ENCODE assay signal across 8 cellular contexts in the genomic region with DNA sequence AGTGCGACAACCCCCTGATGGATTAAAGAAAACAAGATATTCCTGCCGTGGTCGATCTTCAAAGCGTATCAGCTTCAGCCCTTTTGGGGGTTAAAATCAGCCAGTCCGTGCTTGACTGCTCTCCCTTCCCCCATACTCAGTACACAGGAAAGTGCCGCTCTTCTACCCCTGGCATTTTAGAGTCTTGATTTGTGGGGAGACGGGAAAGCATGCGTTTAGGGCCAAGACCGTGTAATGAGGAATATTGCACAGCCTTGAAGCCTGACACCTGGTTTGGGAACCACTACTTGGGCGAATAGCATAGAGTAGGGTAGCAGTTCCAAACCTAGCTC. TPM values are rescaled to one million over a fixed set of nuclear protein-coding genes. Genes with fewer than 3 reads are reported as not detected.
DNase-seq lines count a peak whose midpoint lies in the region; ATAC-seq, FAIRE-seq and TF ChIP-seq lines count a peak whose summit lies in the region.

No MANE protein-coding gene starts in this region.

- H3K79me2 ChIP-seq in H1 (ENCODE audit: control insufficient read depth in 1 of 2, insufficient read depth in 2 of 2, low read length in 2 of 2), result peaks cover 21 to 41% of the 10 kb centered on the region in 2 experiments

- H3K9me3 ChIP-seq in CD8-positive, alpha-beta T cell (ENCODE audit: low read length), result no peaks in the 10 kb centered on the region
- no peaks in the 10 kb centered on the region for H3K9me3 ChIP-seq in MG63
- H3K9me3 ChIP-seq in H1 (ENCODE audit: insufficient read depth in 2 of 2, low read depth in 1 of 2, low read length in 1 of 2), result no peaks in the 10 kb centered on the region
- H3K9me3 ChIP-seq in neutrophil, result no peaks in the 10 kb centered on the region

- ATAC-seq in CD8-positive, alpha-beta T cell, result no peak
- ATAC-seq in GM21390 (IDR thresholded peaks at IDR 0.05; ENCODE audit: unreplicated experiment), result no peak

- H2AFZ ChIP-seq in H1 (ENCODE audit: low read length), result peak overlapping the region; percentile 93

- no peak for TF ChIP-seq CTCF in CD8-positive, alpha-beta T cell (IDR thresholded peaks at IDR 0.05)
- no peak for TF ChIP-seq CTCF in H1 (IDR thresholded peaks at IDR 0.05; ENCODE audit: control extremely low read depth in 1 of 3, insufficient read depth in 1 of 3, low read depth in 1 of 3, low read length in 3 of 3)
- TF ChIP-seq CTCF in neutrophil (IDR thresholded peaks at IDR 0.05), result no peak

- peak overlapping the region; percentile 39 to 90 (median 70) for H3K9ac ChIP-seq in H1 (replicated peaks in 1 of 4; ENCODE audit: extremely low read depth in 1 of 4, low read depth in 3 of 4, low read length in 3 of 4)

- H3K23ac ChIP-seq in H1 (ENCODE audit: insufficient read length), result no peak overlapping the region

- H3K4ac ChIP-seq in H1 (replicated peaks; ENCODE audit: insufficient read length, low read depth, low read length), result no peak overlapping the region

- no peak overlapping the region for H3K14ac ChIP-seq in H1 (ENCODE audit: insufficient read length)

- peak overlapping the region; percentile 49 for H4K91ac ChIP-seq in H1 (replicated peaks; ENCODE audit: insufficient read length, low read length)

- H3K36me3 ChIP-seq in CD8-positive, alpha-beta T cell (ENCODE audit: insufficient read depth, low read length), result no peaks in the 10 kb centered on the region
- H3K36me3 ChIP-seq in MG63, result peaks cover 4% of the 10 kb centered on the region; the same call in 1 of the 2 replicates
- H3K36me3 ChIP-seq in H1 (ENCODE audit: control insufficient read depth in 2 of 4, insufficient read depth in 4 of 4, low read length in 3 of 4), result no peaks in the 10 kb centered on the region
- no peaks in the 10 kb centered on the region for H3K36me3 ChIP-seq in neutrophil

- no peak overlapping the region for H3K56ac ChIP-seq in H1 (replicated peaks; ENCODE audit: insufficient read length, low read depth, low read length)

- H3K9me3 Mint-ChIP-seq in CD8-positive, alpha-beta T cell, result no peaks in the 10 kb centered on the region

- no peaks in the 10 kb centered on the region for H3K27me3 Mint-ChIP-seq in CD8-positive, alpha-beta T cell (ENCODE audit: low read depth)

- H3K18ac ChIP-seq in H1 (ENCODE audit: extremely low read depth, low read length), result no peak overlapping the region

- peak overlapping the region; percentile 100 for H3K4me3 Mint-ChIP-seq in CD8-positive, alpha-beta T cell

- no peaks in the 10 kb centered on the region for H3K27me3 ChIP-seq in CD8-positive, alpha-beta T cell (ENCODE audit: insufficient read depth, low read length)
- H3K27me3 ChIP-seq in MG63 (no peaks in the 10 kb centered on the region), H1 (replicated peaks in 1 of 4; ENCODE audit: control insufficient read depth in 3 of 4, extremely low read depth in 1 of 4, insufficient read depth in 3 of 4, low read length in 3 of 4) (no peaks in the 10 kb centered on the region; a peak in 3 of 7 replicates), neutrophil (peaks cover 49% of the 10 kb centered on the region)

- DNase-seq in CD8-positive, alpha-beta T cell, result no peak
- DNase-seq in MG63 (no peak), H1 (ENCODE audit: low read depth in 1 of 2, low spot score in 2 of 2) (no peak), posterior cingulate gyrus (no peak), NCI-H82 treated with DMSO at 0.1 percent for 48 hours (lab: John Stamatoyannopoulos, UW; ENCODE audit: unreplicated experiment) (no peak)
- no peak for DNase-seq in activated CD8-positive, alpha-beta memory T cell treated with anti-CD3 and anti-CD28 coated beads, Interleukin-2, amount 50 U/mL, for 48 hours

- H3K36me3 Mint-ChIP-seq in CD8-positive, alpha-beta T cell, result peaks cover 12% of the 10 kb centered on the region

- no peak overlapping the region for H2BK12ac ChIP-seq in H1 (ENCODE audit: low read depth, low read length)

- H3K27ac ChIP-seq in CD8-positive, alpha-beta T cell (ENCODE audit: low read depth, low read length), result peak overlapping the region; percentile 83
- H3K27ac ChIP-seq in H1 (ENCODE audit: low read depth, low read length), result peak overlapping the region; percentile 76; the same call in 1 of the 2 replicates
- peak overlapping the region; percentile 66 for H3K27ac ChIP-seq in neutrophil

- TF ChIP-seq POLR2A in H1 (IDR thresholded peaks at IDR 0.05; ENCODE audit: control extremely low read depth in 1 of 2, low read depth in 2 of 2, low read length in 2 of 2), result no peak

- TF ChIP-seq RAD21 in H1 (IDR thresholded peaks at IDR 0.05 in 1 of 2, conservative IDR thresholded peaks at IDR 0.05 in 1 of 2; ENCODE audit: low read depth in 2 of 2, low read length in 2 of 2), result no peak

- CTCF ChIA-PET in CD8-positive, alpha-beta T cell (lab: Charles Lee), result interaction anchor here (0.8 kb wide), 1 partner anchor 75 kb away, joined by 3 read pairs; no protein-coding TSS in a partner anchor
- CTCF ChIA-PET in H1 (lab: Charles Lee; ENCODE audit: partially characterized antibody), result interaction anchor here (0.8 to 2.1 kb wide), 7 partner anchors 10 to 83 kb away, joined by 3 to 9 read pairs (median 4); a partner anchor contains a TSS

- peak overlapping the region; percentile 73 for H2BK5ac ChIP-seq in H1 (ENCODE audit: low read depth, low read length)

- H4K8ac ChIP-seq in H1 (ENCODE audit: extremely low read depth, insufficient read depth, low read length), result peak overlapping the region; percentile 99; the same call in 1 of the 2 replicates

- peaks cover 0 to 1% of the 10 kb centered on the region in 2 experiments for H4K20me1 ChIP-seq in H1 (replicated peaks in 1 of 2; ENCODE audit: control insufficient read depth in 1 of 2, insufficient read depth in 2 of 2, low read length in 2 of 2)

- no peak overlapping the region for H4K5ac ChIP-seq in H1 (ENCODE audit: insufficient read length, low read depth, low read length)

- H3K4me2 ChIP-seq in H1 (ENCODE audit: insufficient read depth in 1 of 2, low read depth in 2 of 2, low read length in 2 of 2), result peak overlapping the region; percentile 59 to 95

- H3K23me2 ChIP-seq in H1 (ENCODE audit: low read depth, low read length), result peaks cover 5% of the 10 kb centered on the region

- 6% methylated on average over 10 of the region's 10 CpGs; no CpG with 5 or more reads in 1 of the 2 experiments for WGBS in H1 (ENCODE audit: extremely low coverage in 1 of 2, insufficient coverage in 1 of 2, insufficient read length in 1 of 2, insufficient replicate concordance in 2 of 2, low coverage in 1 of 2, low lambda C conversion rate in 2 of 2, missing lambda C conversion rate in 1 of 2), 2 experiments

- peaks cover 2% of the 10 kb centered on the region; the same call in 1 of the 2 replicates for H3K79me1 ChIP-seq in H1 (ENCODE audit: low read depth, low read length)

- no peak overlapping the region for H2BK120ac ChIP-seq in H1 (replicated peaks; ENCODE audit: low read depth, low read length)

- peak overlapping the region; percentile 99 for H3K27ac Mint-ChIP-seq in CD8-positive, alpha-beta T cell

- no peak overlapping the region for H2BK15ac ChIP-seq in H1 (ENCODE audit: low read length)

- H3K4me1 Mint-ChIP-seq in CD8-positive, alpha-beta T cell (ENCODE audit: low read depth), result peaks cover 46% of the 10 kb centered on the region

- TF ChIP-seq EP300 in H1 (IDR thresholded peaks at IDR 0.05; ENCODE audit: borderline replicate concordance in 1 of 2, low read depth in 2 of 2, low read length in 2 of 2), result no peak

- H2BK20ac ChIP-seq in H1 (ENCODE audit: low read length), result no peak overlapping the region

- peak overlapping the region; percentile 93 for H3K4me3 ChIP-seq in CD8-positive, alpha-beta T cell (ENCODE audit: low read depth, low read length)
- H3K4me3 ChIP-seq in MG63 (peak overlapping the region; percentile 74), H1 (ENCODE audit: extremely low read depth in 1 of 4, insufficient read depth in 2 of 4, low read depth in 3 of 4, low read length in 4 of 4) (peak overlapping the region; percentile 82 to 97 (median 92)), neutrophil (ENCODE audit: low read depth in 1 of 2, low read length in 1 of 2) (peak overlapping the region; percentile 84 to 98)

- H3K4me1 ChIP-seq in CD8-positive, alpha-beta T cell (ENCODE audit: insufficient read depth, low read length), result peaks cover 14% of the 10 kb centered on the region
- H3K4me1 ChIP-seq in H1 (replicated peaks in 1 of 4; ENCODE audit: control insufficient read depth in 3 of 4, insufficient read depth in 4 of 4, low read length in 3 of 4) (peaks cover 0 to 5% (median 3%) of the 10 kb centered on the region in 4 experiments; a peak in 4 of 7 replicates), neutrophil (ENCODE audit: control insufficient read depth in 1 of 2, insufficient read depth in 1 of 2, low read depth in 1 of 2, low read length in 1 of 2) (peaks cover 10 to 15% of the 10 kb centered on the region in 2 experiments)

- intact Hi-C loops in CD8-positive, alpha-beta T cell (cut with DNase I, micrococcal nuclease), result loop anchor here (1.0 to 10.0 kb wide), 11 partner anchors 30 to 758 kb away; a partner anchor contains a TSS
- intact Hi-C loops in posterior cingulate gyrus (cut with DNase I), result no loop called here

- POLR2A ChIA-PET in CD8-positive, alpha-beta T cell (lab: Charles Lee), result interaction anchor here (0.9 kb wide), 1 partner anchor 35 kb away, joined by 3 read pairs; no protein-coding TSS in a partner anchor
- POLR2A ChIA-PET in H1 (lab: Charles Lee; ENCODE audit: partially characterized antibody), result interaction anchor here (0.7 to 3.1 kb wide), 8 partner anchors 13 to 64 kb away, joined by 3 to 12 read pairs (median 6); a partner anchor contains a TSS

- H2AK5ac ChIP-seq in H1 (ENCODE audit: low read depth, low read length), result no peak overlapping the region

- FAIRE-seq in H1 (lab: Jason Lieb, UNC), result no peak

RNA-seq across cellular contexts. Expression of a gene that starts 0.5 kb away (rescaled TPM):
- total RNA-seq in CD8-positive, alpha-beta T cell, result 10 to 100 TPM in 1 of 2 experiments, 1 to 10 TPM in 1; 9.8 to 11.8 TPM
- total RNA-seq in MG63 (2014; rRNA removed; shearing (Covaris generic); ENCODE audit: low replicate concordance), result 18.2 and 22.1 TPM in 2 replicates
- 49.1 and 50.8 TPM in 2 replicates for total RNA-seq in H1 (2021; fragmentation: NEBNext Ultra II Directional; extraction: Animal tissue kit (Norgen Biotek cat#: 25700))
- 45.0 and 48.2 TPM in 2 replicates for polyA plus RNA-seq in H1 (2011; rRNA removed)
- polyA plus RNA-seq in H1 (2011; cell fraction: cytosol; rRNA removed), result 38.7 TPM
- 54.5 TPM for polyA plus RNA-seq in H1 (2011; cell fraction: nucleus; rRNA removed)
- polyA plus RNA-seq in H1 (2012, experiment 1 of 2), result 34.0 to 39.2 TPM (median 36.6 TPM) in 4 replicates
- polyA plus RNA-seq in H1 (2012, experiment 2 of 2), result 32.2 TPM
- 25.6 TPM for polyA plus RNA-seq in H1 (2013, experiment 1 of 2)
- polyA plus RNA-seq in H1 (2013, experiment 2 of 2), result 27.2 TPM
- polyA minus RNA-seq in H1 (2011; rRNA and poly(A)+ RNA removed), result 108 and 138 TPM in 2 replicates
- 39.6 TPM for polyA minus RNA-seq in H1 (2011; cell fraction: cytosol; rRNA and poly(A)+ RNA removed)
- 57.2 TPM for polyA minus RNA-seq in H1 (2011; cell fraction: nucleus; rRNA and poly(A)+ RNA removed)

RNA-seq across cellular contexts. Expression of a gene that starts 29.0 kb away (rescaled TPM):
- total RNA-seq in CD8-positive, alpha-beta T cell, result not detected
- total RNA-seq in MG63 (2014; rRNA removed; shearing (Covaris generic); ENCODE audit: low replicate concordance), result 11.6 and 15.7 TPM in 2 replicates
- total RNA-seq in H1 (2021; fragmentation: NEBNext Ultra II Directional; extraction: Animal tissue kit (Norgen Biotek cat#: 25700)), result 0.11 and 0.35 TPM in 2 replicates
- polyA plus RNA-seq in H1 (2011; rRNA removed), result 0.22 and 0.32 TPM in 2 replicates
- polyA plus RNA-seq in H1 (2011; cell fraction: cytosol; rRNA removed), result 0.30 TPM
- 0.24 TPM for polyA plus RNA-seq in H1 (2011; cell fraction: nucleus; rRNA removed)
- 0.12 to 0.23 TPM (median 0.20 TPM) in 3 of 4 replicates, not detected in the other for polyA plus RNA-seq in H1 (2012, experiment 1 of 2)
- polyA plus RNA-seq in H1 (2012, experiment 2 of 2), result 0.10 TPM
- polyA plus RNA-seq in H1 (2013, experiment 1 of 2), result 0.41 TPM
- 0.22 TPM for polyA plus RNA-seq in H1 (2013, experiment 2 of 2)
- 0.13 and 0.17 TPM in 2 replicates for polyA minus RNA-seq in H1 (2011; rRNA and poly(A)+ RNA removed)
- polyA minus RNA-seq in H1 (2011; cell fraction: cytosol; rRNA and poly(A)+ RNA removed), result not detected
- polyA minus RNA-seq in H1 (2011; cell fraction: nucleus; rRNA and poly(A)+ RNA removed), result not detected

RNA-seq across cellular contexts. Expression of a gene that starts 52.3 kb away (rescaled TPM):
- total RNA-seq in CD8-positive, alpha-beta T cell, result not detected
- 0.23 TPM in 1 of 2 replicates, not detected in the other for total RNA-seq in MG63 (2014; rRNA removed; shearing (Covaris generic); ENCODE audit: low replicate concordance)
- not detected in 2 replicates for total RNA-seq in H1 (2021; fragmentation: NEBNext Ultra II Directional; extraction: Animal tissue kit (Norgen Biotek cat#: 25700))
- polyA plus RNA-seq in H1 (2011; rRNA removed), result not detected in 2 replicates
- polyA plus RNA-seq in H1 (2011; cell fraction: cytosol; rRNA removed), result not detected
- polyA plus RNA-seq in H1 (2011; cell fraction: nucleus; rRNA removed), result not detected
- not detected in 4 replicates for polyA plus RNA-seq in H1 (2012, experiment 1 of 2)
- not detected for polyA plus RNA-seq in H1 (2012, experiment 2 of 2)
- 0.02 TPM for polyA plus RNA-seq in H1 (2013, experiment 1 of 2)
- not detected for polyA plus RNA-seq in H1 (2013, experiment 2 of 2)
- polyA minus RNA-seq in H1 (2011; rRNA and poly(A)+ RNA removed), result not detected in 2 replicates
- not detected for polyA minus RNA-seq in H1 (2011; cell fraction: cytosol; rRNA and poly(A)+ RNA removed)
- not detected for polyA minus RNA-seq in H1 (2011; cell fraction: nucleus; rRNA and poly(A)+ RNA removed)
